8 cellular contexts compared by ENCODE assay signal in genomic region chr17:1055751-1056645, GRCh38. TPM values are rescaled to one million over a fixed set of nuclear protein-coding genes. Genes with fewer than 3 reads are reported as not detected.
DNase-seq lines count a peak whose midpoint lies in the region; ATAC-seq lines count a peak whose summit lies in the region.

No MANE protein-coding gene starts in this region.

- DNase-seq in activated gamma-delta T cell treated with Interleukin-2 at 50 U/mL for 16 hours, result peak; percentile 28
- no peak for DNase-seq in activated gamma-delta T cell (lab: John Stamatoyannopoulos, UW)
- DNase-seq in RPMI8226, result peak; percentile 25
- peak; percentile 51 for DNase-seq in amniotic epithelial cell (ENCODE audit: low read depth)
- DNase-seq in left ventricle myocardium superior, result peak; percentile 75
- peak; percentile 85 for DNase-seq in sciatic nerve (ENCODE audit: low spot score)
- no peak for DNase-seq in NK-92 (lab: John Stamatoyannopoulos, UW; ENCODE audit: unreplicated experiment)

- intact Hi-C loops in left ventricle myocardium superior (cut with micrococcal nuclease), result no loop called here
- intact Hi-C loops in sciatic nerve (cut with DNase I), result loop anchor here (10.0 kb wide), 2 partner anchors 51 to 261 kb away; no protein-coding TSS in a partner anchor

- peak; percentile 76 for ATAC-seq in left ventricle myocardium superior
- ATAC-seq in sciatic nerve, result peak; percentile 86
- no peak for ATAC-seq in HG03442 (IDR thresholded peaks at IDR 0.05; ENCODE audit: unreplicated experiment)

RNA-seq across cellular contexts. Expression of gene TIMM22, which starts 59.1 kb away (rescaled TPM):
- total RNA-seq in left ventricle myocardium superior (15.8 TPM), sciatic nerve (9.3 TPM)

Comparison
In these comparisons a context has a peak if more than half of its experiments do, and no peak if none do; other contexts are left out.
1. DNase-seq: peak in activated gamma-delta T cell treated with Interleukin-2 at 50 U/mL for 16 hours (single experiment), RPMI8226 (single experiment), amniotic epithelial cell (single experiment), left ventricle myocardium superior (single experiment) and sciatic nerve (single experiment); none in activated gamma-delta T cell (single experiment) and NK-92 (single experiment).